32 cellular contexts compared by ENCODE assay signal in genomic region chr19:11499890-11500420, GRCh38. TPM values are rescaled to one million over a fixed set of nuclear protein-coding genes. Genes with fewer than 3 reads are reported as not detected.
"Had no signal": no experiment of that assay in that cellular context is flagged by ENCODE, and none has a peak within 500 bp of the region (broad histone marks: within the 10 kb centered on the region; RNA-seq: fewer than 3 reads in every experiment).

No MANE protein-coding gene starts in this region.

- H3K27ac Mint-ChIP-seq: activated naive CD8-positive, alpha-beta T cell; activated T-cell treated with anti-CD3 and anti-CD28 coated beads, Interleukin-2, amount 50 U/mL, for 24 hours; activated T-helper 17 cell treated with anti-CD3 and anti-CD28 coated beads, Interleukin-2, amount 50 U/mL, for 72 hours; stimulated activated naive CD8-positive, alpha-beta T cell treated with anti-CD3 and anti-CD28 coated beads, Interleukin-15, Interleukin-2, amounts not matched to agents 100 ng/mL and 50 ng/mL, for 24 hours; T-helper 1 cell treated with Interleukin-12 subunit alpha and Interleukin-12 subunit beta and Interleukin-4 antibody, amounts not matched to agents 30 μg/mL and 1 μg/mL, for 36 hours had no signal

- H3K27me3 ChIP-seq: adrenal gland, ascending aorta, heart right ventricle, spleen, thyroid gland, upper lobe of right lung had no signal

- H3K4me3 Mint-ChIP-seq: activated naive CD8-positive, alpha-beta T cell; activated T-cell treated with anti-CD3 and anti-CD28 coated beads, Interleukin-2, amount 50 U/mL, for 24 hours; activated T-helper 17 cell treated with anti-CD3 and anti-CD28 coated beads, Interleukin-2, amount 50 U/mL, for 72 hours; naive B cell; stimulated activated naive CD8-positive, alpha-beta T cell treated with anti-CD3 and anti-CD28 coated beads, Interleukin-15, Interleukin-2, amounts not matched to agents 100 ng/mL and 50 ng/mL, for 24 hours; T-helper 1 cell treated with Interleukin-12 subunit alpha and Interleukin-12 subunit beta and Interleukin-4 antibody, amounts not matched to agents 30 μg/mL and 1 μg/mL, for 36 hours had no signal

- H3K9me3 ChIP-seq: adrenal gland, ascending aorta, heart right ventricle, lower lobe of right lung, spleen, thyroid gland, upper lobe of right lung had no signal

- H3K4me1 ChIP-seq: lower lobe of right lung, upper lobe of right lung had no signal

- FAIRE-seq: endometrium had no signal

- H3K36me3 ChIP-seq: adrenal gland had no signal

- H3K27me3 Mint-ChIP-seq: activated naive CD8-positive, alpha-beta T cell; activated T-cell treated with anti-CD3 and anti-CD28 coated beads, Interleukin-2, amount 50 U/mL, for 24 hours; activated T-helper 17 cell treated with anti-CD3 and anti-CD28 coated beads, Interleukin-2, amount 50 U/mL, for 72 hours; naive B cell; stimulated activated naive CD8-positive, alpha-beta T cell treated with anti-CD3 and anti-CD28 coated beads, Interleukin-15, Interleukin-2, amounts not matched to agents 100 ng/mL and 50 ng/mL, for 24 hours had no signal

- ATAC-seq: activated T-helper 17 cell treated with anti-CD3 and anti-CD28 coated beads, Interleukin-2, amount 50 U/mL, for 72 hours; heart right ventricle; left lobe of liver; lower lobe of right lung; upper lobe of right lung had no signal

- H3K27ac ChIP-seq: adrenal gland, ascending aorta, coronary artery, heart right ventricle, lower lobe of right lung, spleen, thyroid gland, upper lobe of right lung, WERI-Rb-1 had no signal

- DNase-seq: activated CD4-positive, alpha-beta T cell treated with anti-CD3 and anti-CD28 coated beads for 1 hour; activated CD4-positive, alpha-beta T cell treated with anti-CD3 and anti-CD28 coated beads, Interleukin-2, amount 50 U/mL, for 1 hour; activated CD8-positive, alpha-beta memory T cell treated with anti-CD3 and anti-CD28 coated beads for 24 hours; activated CD8-positive, alpha-beta memory T cell treated with anti-CD3 and anti-CD28 coated beads, Interleukin-2, amount 50 U/mL, for 4 hours; activated T-cell treated with anti-CD3 and anti-CD28 coated beads, Interleukin-2, amount 50 U/mL, for 24 hours; adrenal gland; cerebellar nuclear complex; foreskin fibroblast; heart right ventricle; lower lobe of right lung; mesendoderm; naive B cell; occipital lobe; posterior cingulate gyrus; spleen; stimulated activated CD4-positive, alpha-beta T cell treated with anti-CD3 and anti-CD28 coated beads, Interleukin-4, amount 100 ng/mL, for 1 hour; thyroid gland; upper lobe of right lung; WERI-Rb-1 had no signal

- H3K9me3 Mint-ChIP-seq: activated T-cell treated with anti-CD3 and anti-CD28 coated beads, Interleukin-2, amount 50 U/mL, for 24 hours; activated T-helper 17 cell treated with anti-CD3 and anti-CD28 coated beads, Interleukin-2, amount 50 U/mL, for 72 hours; naive B cell; stimulated activated naive CD8-positive, alpha-beta T cell treated with anti-CD3 and anti-CD28 coated beads, Interleukin-15, Interleukin-2, amounts not matched to agents 100 ng/mL and 50 ng/mL, for 24 hours; T-helper 1 cell treated with Interleukin-12 subunit alpha and Interleukin-12 subunit beta and Interleukin-4 antibody, amounts not matched to agents 30 μg/mL and 1 μg/mL, for 36 hours had no signal

- H3K36me3 Mint-ChIP-seq: activated naive CD8-positive, alpha-beta T cell had no signal

- H3K4me3 ChIP-seq: adrenal gland, ascending aorta, coronary artery, heart right ventricle, lower lobe of right lung, spleen, thyroid gland, upper lobe of right lung had no signal

RNA-seq across cellular contexts. Expression of gene ELAVL3, which starts 19.1 kb away (rescaled TPM):
- total RNA-seq: ascending aorta, epithelial cell of proximal tubule, kidney epithelial cell, left lobe of liver, lower lobe of right lung, renal cortical epithelial cell, spleen, thyroid gland, upper lobe of right lung had no signal
- polyA plus RNA-seq: fibroblast of lung had no signal

RNA-seq across cellular contexts. Expression of gene CNN1, which starts 38.7 kb away (rescaled TPM):
- total RNA-seq: activated T-helper 17 cell treated with anti-CD3 and anti-CD28 coated beads, Interleukin-2, amount 50 U/mL, for 72 hours; occipital lobe had no signal
- polyA plus RNA-seq: neural cell had no signal
